Comparison of ENCODE assay signal across 8 cellular contexts in the genomic region with DNA sequence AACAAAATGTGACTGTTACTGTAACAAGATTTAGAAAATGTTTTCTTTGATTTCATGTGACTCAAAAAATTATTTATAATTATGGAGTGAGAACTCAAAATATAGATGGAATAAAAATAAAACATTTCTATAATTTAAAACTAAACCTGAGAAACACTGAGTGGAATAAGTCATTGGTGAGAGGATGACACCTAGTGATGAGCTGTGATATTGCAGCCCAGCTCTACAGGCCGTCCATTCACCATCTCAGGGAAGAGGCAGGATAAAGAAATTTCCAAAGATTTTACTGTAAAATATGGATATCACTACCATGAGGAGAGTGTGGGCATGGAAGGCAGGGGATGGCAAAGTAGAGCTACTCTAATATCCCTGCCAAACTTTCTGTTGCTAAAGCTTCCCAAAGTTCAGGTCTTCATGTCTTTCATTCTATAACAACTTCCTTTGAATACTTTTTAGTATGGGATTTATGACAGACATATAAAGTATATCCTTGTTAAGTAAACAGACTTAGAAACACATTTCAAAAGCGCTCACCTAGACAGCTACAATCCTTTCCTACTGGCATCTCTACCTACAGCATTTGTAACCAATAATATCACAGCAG.
DNase-seq lines count a peak whose midpoint lies in the region; ATAC-seq and TF ChIP-seq lines count a peak whose summit lies in the region.

No MANE protein-coding gene starts in this region.

- no peaks in the 10 kb centered on the region for H3K9me3 ChIP-seq in gastrocnemius medialis

- no peak overlapping the region for H3K27ac ChIP-seq in gastrocnemius medialis

- DNase-seq in DMS 273 (lab: John Stamatoyannopoulos, UW; ENCODE audit: unreplicated experiment), result peak; percentile 33
- no peak for DNase-seq in DMS 273 treated with DMSO at 0.1 percent for 48 hours (lab: John Stamatoyannopoulos, UW)
- peak; percentile 3 for DNase-seq in NCI-H69 (lab: John Stamatoyannopoulos, UW)
- no peak for DNase-seq in epithelial cell of proximal tubule (ENCODE audit: low read depth)
- peak in 1 of 2 donors; percentile 20 for DNase-seq in gastrocnemius medialis
- no peak for DNase-seq in NCI-H1105 treated with DMSO at 0.1 percent for 48 hours (lab: John Stamatoyannopoulos, UW)
- no peak for DNase-seq in NCI-H2227 treated with DMSO at 0.1 percent for 48 hours (lab: John Stamatoyannopoulos, UW)
- no peak for DNase-seq in AG08395 (ENCODE audit: low spot score)

- in situ Hi-C loops in gastrocnemius medialis (cut with MboI; ENCODE audit: low sequenced_read_pairs in 4 of 4), result loop anchor here in 1 of 4 donors (10.0 kb wide), 1 partner anchor 410 kb away; no protein-coding TSS in a partner anchor

- TF ChIP-seq CTCF in epithelial cell of proximal tubule (conservative IDR thresholded peaks at IDR 0.05; ENCODE audit: low read depth, low read length) (peak; percentile 72), gastrocnemius medialis (IDR thresholded peaks at IDR 0.05 in 4 of 5, conservative IDR thresholded peaks at IDR 0.05 in 1 of 5) (peak; percentile 32 to 55 (median 36))

- no peak overlapping the region for H3K4me3 ChIP-seq in epithelial cell of proximal tubule (ENCODE audit: low read depth, low read length)
- no peak overlapping the region for H3K4me3 ChIP-seq in gastrocnemius medialis

- ATAC-seq in gastrocnemius medialis, result no peak

- no peak for TF ChIP-seq POLR2A in gastrocnemius medialis (IDR thresholded peaks at IDR 0.05)

- H3K36me3 ChIP-seq in gastrocnemius medialis, result no peaks in the 10 kb centered on the region

- intact Hi-C loops in gastrocnemius medialis (cut with DNase I; ENCODE audit: low total_unique reads), result loop anchor here (5.0 kb wide), 1 partner anchor 428 kb away; no protein-coding TSS in a partner anchor

- no peaks in the 10 kb centered on the region for H3K27me3 ChIP-seq in gastrocnemius medialis

- peaks cover 0 to 14% of the 10 kb centered on the region in 2 donors for H3K4me1 ChIP-seq in gastrocnemius medialis

Comparison
In these comparisons a context has a peak if more than half of its experiments do, and no peak if none do; other contexts are left out.
1. DNase-seq: peak in DMS 273 (single experiment) and NCI-H69 (single experiment); none in DMS 273 treated with DMSO at 0.1 percent for 48 hours (single experiment), epithelial cell of proximal tubule (single experiment), NCI-H1105 treated with DMSO at 0.1 percent for 48 hours (single experiment), NCI-H2227 treated with DMSO at 0.1 percent for 48 hours (single experiment) and AG08395 (single experiment).